12 cellular contexts compared by ENCODE assay signal in the genomic region with DNA sequence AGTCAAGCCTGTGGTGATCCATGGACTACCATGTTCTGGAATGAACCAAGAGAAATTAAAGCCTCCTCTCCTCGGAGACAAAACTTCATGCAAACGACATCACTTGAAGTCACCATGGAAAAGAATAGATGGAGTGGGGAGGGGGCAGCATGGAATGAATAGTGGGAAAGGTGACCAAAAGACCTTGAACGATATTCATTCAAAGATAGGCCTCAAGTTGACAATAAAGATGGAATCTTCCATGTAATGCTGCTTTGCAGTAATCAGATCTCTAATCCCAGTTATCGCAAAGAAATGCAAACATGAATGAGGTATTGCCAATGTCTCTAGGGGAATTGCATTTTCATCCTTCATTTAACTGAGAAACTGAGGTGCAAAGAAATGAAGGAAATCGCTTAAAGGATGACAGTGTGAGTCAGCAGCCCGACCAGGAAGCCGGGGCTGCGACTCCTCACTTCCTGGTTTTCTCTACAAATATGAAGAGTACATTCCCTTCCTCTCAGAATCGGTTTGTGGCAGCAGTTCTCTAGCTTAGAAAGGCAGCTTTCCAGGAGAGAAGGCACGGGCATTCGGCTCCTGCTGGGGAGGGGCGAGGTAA.
A peak's percentile ranks its signal among the peaks of the same experiment; 100 is the strongest.
DNase-seq lines count a peak whose midpoint lies in the region; ATAC-seq, FAIRE-seq and TF ChIP-seq lines count a peak whose summit lies in the region.
"Had no signal": no experiment of that assay in that cellular context is flagged by ENCODE, and none has a peak within 500 bp of the region (broad histone marks: within the 10 kb centered on the region; RNA-seq: fewer than 3 reads in every experiment).

No MANE protein-coding gene starts in this region.

- no peak for TF ChIP-seq EP300 in transverse colon (IDR thresholded peaks at IDR 0.05; ENCODE audit: low read depth)

- DNase-seq in SIG-M5 treated with dmso at 0.1 percent for 504 hours (lab: John Stamatoyannopoulos, UW; ENCODE audit: unreplicated experiment) = peak; percentile 69
- DNase-seq in SIG-M5 (lab: John Stamatoyannopoulos, UW) = no peak
- no peak for DNase-seq in activated CD8-positive, alpha-beta T cell treated with anti-CD3 and anti-CD28 coated beads for 36 hours
- no peak for DNase-seq in kidney
- peak; percentile 25 for DNase-seq in transverse colon
- DNase-seq in DMS79 (lab: John Stamatoyannopoulos, UW) = no peak
- no peak for DNase-seq in GM19240 (ENCODE audit: insufficient read length, low spot score)
- DNase-seq: activated CD4-positive, CD25-positive, alpha-beta regulatory T cell; central memory CD4-positive, alpha-beta T cell; NCI-H1694 had no signal

- H3K4me1 Mint-ChIP-seq in activated CD8-positive, alpha-beta T cell treated with anti-CD3 and anti-CD28 coated beads for 36 hours (ENCODE audit: low read depth) = peaks cover 18% of the 10 kb centered on the region

- ATAC-seq in activated CD8-positive, alpha-beta T cell treated with anti-CD3 and anti-CD28 coated beads for 36 hours = no peak
- ATAC-seq in HG03135 (IDR thresholded peaks at IDR 0.05; ENCODE audit: unreplicated experiment) = no peak

- no peaks in the 10 kb centered on the region for H3K27me3 ChIP-seq in transverse colon

- WGBS in transverse colon (ENCODE audit: low coverage in 1 of 2), 2 donors = 62 to 86% methylated on average over 3 to 12 of the region's 12 CpGs

- FAIRE-seq in kidney (lab: Jason Lieb, UNC) = no peak
- FAIRE-seq: A204.1 had no signal

- no peaks in the 10 kb centered on the region for H3K36me3 Mint-ChIP-seq in activated CD8-positive, alpha-beta T cell treated with anti-CD3 and anti-CD28 coated beads for 36 hours (ENCODE audit: low read depth)

- peak overlapping the region; percentile 40 for H3K27ac Mint-ChIP-seq in activated CD8-positive, alpha-beta T cell treated with anti-CD3 and anti-CD28 coated beads for 36 hours

- intact Hi-C loops in activated CD8-positive, alpha-beta T cell treated with anti-CD3 and anti-CD28 coated beads for 36 hours (cut with micrococcal nuclease) = no loop called here
- intact Hi-C loops in kidney (cut with DNase I) = no loop called here
- intact Hi-C loops in transverse colon (cut with DNase I; ENCODE audit: low total_unique reads) = no loop called here

- no peak for TF ChIP-seq CTCF in activated CD8-positive, alpha-beta T cell treated with anti-CD3 and anti-CD28 coated beads for 36 hours (IDR thresholded peaks at IDR 0.05)
- no peak for TF ChIP-seq CTCF in kidney (IDR thresholded peaks at IDR 0.05; ENCODE audit: borderline replicate concordance, extremely low read depth, insufficient read depth)
- TF ChIP-seq CTCF in transverse colon (IDR thresholded peaks at IDR 0.05) = no peak

- H3K27ac ChIP-seq in kidney (ENCODE audit: low read depth in 2 of 2, low read length in 2 of 2) (peak overlapping the region; percentile 7 to 52), transverse colon (peak overlapping the region; percentile 3 to 45 (median 40))

- H3K36me3 ChIP-seq in kidney (ENCODE audit: control insufficient read depth in 1 of 2, insufficient read depth in 2 of 2, low read length in 2 of 2) (no peaks in the 10 kb centered on the region), transverse colon (no peaks in the 10 kb centered on the region)

- TF ChIP-seq POLR2A in transverse colon (IDR thresholded peaks at IDR 0.05) = no peak

- H3K9me3 ChIP-seq in kidney (ENCODE audit: control insufficient read depth in 1 of 2, low read length in 2 of 2) (no peaks in the 10 kb centered on the region), transverse colon (no peaks in the 10 kb centered on the region)

- H3K9me3 Mint-ChIP-seq in activated CD8-positive, alpha-beta T cell treated with anti-CD3 and anti-CD28 coated beads for 36 hours = no peaks in the 10 kb centered on the region

- H3K27me3 Mint-ChIP-seq in activated CD8-positive, alpha-beta T cell treated with anti-CD3 and anti-CD28 coated beads for 36 hours = no peaks in the 10 kb centered on the region

- CTCF ChIA-PET in activated CD8-positive, alpha-beta T cell treated with anti-CD3 and anti-CD28 coated beads for 36 hours (lab: Charles Lee) = no interaction called here

- no peak overlapping the region for H3K9ac ChIP-seq in kidney (ENCODE audit: low read length in 2 of 2)

- H3K4me3 ChIP-seq in kidney (ENCODE audit: low read length in 2 of 2) (peak overlapping the region; percentile 9 to 30), transverse colon (no peak overlapping the region)

- in situ Hi-C loops in transverse colon (cut with MboI; ENCODE audit: low pct_ligation_motif_present in 1 of 4, low pct_unique_long_range_greater_than_20kb in 1 of 4, low sequenced_read_pairs in 3 of 4) = no loop called here

- POLR2A ChIA-PET in activated CD8-positive, alpha-beta T cell treated with anti-CD3 and anti-CD28 coated beads for 36 hours (lab: Charles Lee) = interaction anchor here (1.3 kb wide), 1 partner anchor 10 kb away, joined by 4 read pairs; no protein-coding TSS in a partner anchor

- peaks cover 0 to 11% of the 10 kb centered on the region in 2 donors for H3K4me1 ChIP-seq in kidney (ENCODE audit: control insufficient read depth in 1 of 2, insufficient read depth in 1 of 2, low read depth in 1 of 2, low read length in 2 of 2)
- H3K4me1 ChIP-seq in transverse colon = peaks cover 0 to 16% (median 3%) of the 10 kb centered on the region in 4 donors

- H3K4me3 Mint-ChIP-seq in activated CD8-positive, alpha-beta T cell treated with anti-CD3 and anti-CD28 coated beads for 36 hours = no peak overlapping the region

Comparison
In these comparisons a context has a peak if more than half of its experiments do, and no peak if none do; other contexts are left out.
1. DNase-seq: peak in SIG-M5 treated with dmso at 0.1 percent for 504 hours (single experiment) and transverse colon (single experiment); none in SIG-M5 (single experiment), activated CD8-positive, alpha-beta T cell treated with anti-CD3 and anti-CD28 coated beads for 36 hours (single experiment), kidney (single experiment), DMS79 (single experiment) and GM19240 (single experiment).
2. H3K4me3 ChIP-seq: peak in kidney (2 of 2); none in transverse colon (0 of 4).